Comparison of ENCODE assay signal across 26 cellular contexts in the genomic region with DNA sequence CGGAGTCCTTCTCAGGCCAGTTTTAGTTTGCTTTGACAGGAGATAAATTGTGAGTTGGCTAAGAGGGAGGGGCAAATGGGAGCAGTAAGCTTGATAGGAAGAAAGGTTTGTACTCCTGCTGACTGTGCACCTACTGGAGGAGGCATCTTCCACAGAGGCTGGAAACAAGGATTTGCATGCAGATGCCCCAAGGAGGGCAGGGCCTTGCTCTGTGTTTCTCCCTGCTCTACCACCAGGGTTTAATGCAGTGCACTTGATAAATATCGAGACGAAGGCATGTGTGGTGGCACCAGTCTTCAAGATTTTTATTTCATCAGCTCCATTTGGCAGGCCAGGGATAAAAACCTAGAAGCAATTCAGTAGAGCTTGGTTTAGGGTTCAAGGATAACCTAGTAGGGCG.
"Had no signal": no experiment of that assay in that cellular context is flagged by ENCODE, and none has a peak within 500 bp of the region (broad histone marks: within the 10 kb centered on the region; RNA-seq: fewer than 3 reads in every experiment).

No MANE protein-coding gene starts in this region.

- H3K9me3 ChIP-seq: neutrophil, ovary, psoas muscle, right lobe of liver, thoracic aorta, thyroid gland had no signal

- ATAC-seq: naive thymus-derived CD4-positive, alpha-beta T cell; natural killer cell; psoas muscle; right cardiac atrium; right lobe of liver; stimulated activated effector memory CD8-positive, alpha-beta T cell treated with anti-CD3 and anti-CD28 coated beads, Interleukin-12 subunit alpha, Interleukin-12 subunit beta, amount 100 ng/mL, for 72 hours; stimulated activated naive B cell treated with anti-CD40 and anti-IgM and Interleukin-4, amounts not matched to agents 10 μg/mL and 1 μg/mL and 100 μg/mL, for 72 hours had no signal

- H3K36me3 ChIP-seq: neutrophil, ovary, right lobe of liver, sigmoid colon, stomach, thoracic aorta, thyroid gland, tibial nerve, upper lobe of left lung had no signal

- H3K4me3 ChIP-seq: ovary, psoas muscle, right lobe of liver, sigmoid colon, stomach, thoracic aorta, thyroid gland, tibial nerve, upper lobe of left lung had no signal

- H3K4me1 ChIP-seq: parathyroid adenoma, psoas muscle, right lobe of liver, sigmoid colon, stomach, thyroid gland, tibial nerve, upper lobe of left lung had no signal

- H3K9ac ChIP-seq: parathyroid adenoma had no signal

- H3K27ac ChIP-seq: neutrophil, ovary, parathyroid adenoma, psoas muscle, right lobe of liver, sigmoid colon, stomach, thoracic aorta, thyroid gland, tibial nerve, upper lobe of left lung had no signal

- DNase-seq: naive thymus-derived CD4-positive, alpha-beta T cell; natural killer cell; nucleus accumbens; ovary; posterior cingulate gyrus; psoas muscle; right cardiac atrium; right lobe of liver; sigmoid colon; small intestine; stimulated activated CD4-positive, alpha-beta T cell treated with anti-CD3 and anti-CD28 coated beads, Interleukin-15, amount 100 ng/mL, for 24 hours; stimulated activated CD4-positive, alpha-beta T cell treated with anti-CD3 and anti-CD28 coated beads, Interleukin-2, amount 100 ng/mL, for 24 hours; stimulated activated CD4-positive, alpha-beta T cell treated with anti-CD3 and anti-CD28 coated beads, Interleukin-2, amount 100 ng/mL, for 48 hours; stimulated activated CD4-positive, alpha-beta T cell treated with anti-CD3 and anti-CD28 coated beads, Interleukin-4, amount 100 ng/mL, for 24 hours; stimulated activated naive B cell treated with anti-CD40 and anti-IgM and Interleukin-4, amounts not matched to agents 10 μg/mL and 1 μg/mL and 100 μg/mL, for 72 hours; stimulated activated naive CD4-positive, alpha-beta T cell treated with Interleukin-2 at 50 U/mL for 16 hours; stomach; thyroid gland; trophoblast cell; upper lobe of left lung had no signal

- H2AFZ ChIP-seq: parathyroid adenoma had no signal

- H3K79me2 ChIP-seq: parathyroid adenoma had no signal

- H3K27me3 ChIP-seq: neutrophil, ovary, right lobe of liver, sigmoid colon, stomach, thyroid gland, tibial nerve, upper lobe of left lung had no signal

- FAIRE-seq: small intestine, urothelium cell line had no signal
